ENCODE assay signal across 8 cellular contexts in the genomic region with DNA sequence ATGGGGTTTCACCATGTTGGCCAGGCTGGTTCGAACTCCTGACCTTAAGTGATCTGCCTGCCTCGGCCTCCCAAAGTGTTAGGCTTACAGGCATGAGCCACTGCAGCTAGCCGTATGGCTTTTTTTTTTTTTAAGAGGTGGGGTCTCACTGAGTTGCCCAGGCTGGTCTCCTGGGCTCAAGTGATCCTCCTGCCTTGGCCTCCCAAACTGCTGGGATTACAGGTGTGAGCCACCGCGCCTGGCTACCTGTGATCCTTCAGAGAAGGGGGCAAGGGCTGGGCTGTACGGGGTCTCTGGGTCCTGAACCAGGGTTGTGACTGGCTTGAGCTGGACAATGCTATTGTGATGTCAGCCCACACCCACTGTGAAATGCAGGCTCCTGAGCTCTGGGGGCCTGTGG. TPM values are rescaled to one million over a fixed set of nuclear protein-coding genes. Genes with fewer than 3 reads are reported as not detected.
DNase-seq lines count a peak whose midpoint lies in the region; ATAC-seq and TF ChIP-seq lines count a peak whose summit lies in the region.

A gene with protein sequence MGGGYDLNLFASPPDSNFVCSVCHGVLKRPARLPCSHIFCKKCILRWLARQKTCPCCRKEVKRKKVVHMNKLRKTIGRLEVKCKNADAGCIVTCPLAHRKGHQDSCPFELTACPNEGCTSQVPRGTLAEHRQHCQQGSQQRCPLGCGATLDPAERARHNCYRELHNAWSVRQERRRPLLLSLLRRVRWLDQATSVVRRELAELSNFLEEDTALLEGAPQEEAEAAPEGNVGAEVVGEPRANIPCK (plus strand): TSS at position 397 of the 400 bp plus-strand sequence. CDS start 26 bp downstream, outside the sequence.

- H3K4me3 ChIP-seq in AG04450 (ENCODE audit: low read depth, low read length) (peak within 1 kb of the TSS; percentile 90), colonic mucosa (peak within 1 kb of the TSS; percentile 92)
- H3K4me3 ChIP-seq in Jurkat, Clone E6-1 (ENCODE audit: low read length), result peak within 1 kb of the TSS; percentile 79

- H3K36me3 ChIP-seq in colonic mucosa, result no peaks in the 10 kb centered on the region

- no peaks in the 10 kb centered on the region for H3K9me3 Mint-ChIP-seq in naive thymus-derived CD8-positive, alpha-beta T cell

- TF ChIP-seq CTCF in AG04450 (IDR thresholded peaks at IDR 0.05; ENCODE audit: low read depth, low read length) (no peak), colonic mucosa (IDR thresholded peaks at IDR 0.05) (no peak)

- ATAC-seq in naive thymus-derived CD8-positive, alpha-beta T cell, result no peak
- ATAC-seq in HG03196 (IDR thresholded peaks at IDR 0.05; ENCODE audit: unreplicated experiment) (no peak), HG03354 (IDR thresholded peaks at IDR 0.05; ENCODE audit: poor library complexity, severe bottlenecking, unreplicated experiment) (no peak)

- H3K4me1 Mint-ChIP-seq in naive thymus-derived CD8-positive, alpha-beta T cell, result peaks cover 18 to 44% (median 40%) of the 10 kb centered on the region in 4 donors

- CTCF ChIA-PET in AG04450 (lab: Charles Lee), result no interaction called here

- H3K36me3 Mint-ChIP-seq in naive thymus-derived CD8-positive, alpha-beta T cell, result peaks cover 4 to 27% (median 10%) of the 10 kb centered on the region in 3 donors

- no peaks in the 10 kb centered on the region for H3K27me3 Mint-ChIP-seq in naive thymus-derived CD8-positive, alpha-beta T cell

- no peaks in the 10 kb centered on the region for H3K27me3 ChIP-seq in AG04450 (ENCODE audit: control insufficient read depth, insufficient read depth, low read length)
- H3K27me3 ChIP-seq in colonic mucosa, result no peaks in the 10 kb centered on the region

- H3K4me3 Mint-ChIP-seq in naive thymus-derived CD8-positive, alpha-beta T cell, result peak within 1 kb of the TSS; percentile 89 to 97 (median 94)

- DNase-seq in AG04450 (ENCODE audit: low read depth, low spot score) (no peak), colonic mucosa (no peak), NCI-H1105 treated with DMSO at 0.1 percent for 48 hours (lab: John Stamatoyannopoulos, UW) (no peak), cerebellar nuclear complex (lab: John Stamatoyannopoulos, UW) (no peak)
- no peak for DNase-seq in Jurkat, Clone E6-1 (ENCODE audit: low read depth, low spot score)
- DNase-seq in naive thymus-derived CD8-positive, alpha-beta T cell, result no peak

- peak within 1 kb of the TSS; percentile 96 to 99 (median 97) for H3K27ac Mint-ChIP-seq in naive thymus-derived CD8-positive, alpha-beta T cell

- H3K9me3 ChIP-seq in AG04450 (ENCODE audit: control insufficient read depth, insufficient read depth, low read length) (no peaks in the 10 kb centered on the region; the same call in 1 of the 2 replicates), colonic mucosa (no peaks in the 10 kb centered on the region)

- POLR2A ChIA-PET in AG04450 (lab: Yijun Ruan, JAX), result no interaction called here
- POLR2A ChIA-PET in naive thymus-derived CD8-positive, alpha-beta T cell (lab: Charles Lee), result interaction anchor here (0.6 to 7.9 kb wide), 8 partner anchors 17 to 431 kb away, joined by 3 to 89 read pairs (median 10); a partner anchor contains a TSS

- H3K9ac ChIP-seq in colonic mucosa (ENCODE audit: low read depth in 2 of 2, low read length in 2 of 2), result peak within 1 kb of the TSS; percentile 77 to 99

- intact Hi-C loops in colonic mucosa (cut with DNase I), result no loop called here

- H3K4me1 ChIP-seq in colonic mucosa, result peaks cover 4% of the 10 kb centered on the region

- H3K27ac ChIP-seq in AG04450 (ENCODE audit: low read depth, low read length) (no peak within 1 kb of the TSS), colonic mucosa (peak within 1 kb of the TSS; percentile 89)

RNA-seq across cellular contexts. Expression of the gene that starts here (rescaled TPM):
- polyA plus RNA-seq in AG04450 (2011; rRNA removed), result not detected in 2 replicates
- polyA minus RNA-seq in AG04450 (2011; rRNA and poly(A)+ RNA removed), result not detected in 2 replicates
- polyA plus RNA-seq in Jurkat, Clone E6-1 (2012; ENCODE audit: insufficient read depth, insufficient read length), result not detected
- total RNA-seq in colonic mucosa, result not detected
- total RNA-seq in naive thymus-derived CD8-positive, alpha-beta T cell, result not detected
- polyA plus RNA-seq in naive thymus-derived CD8-positive, alpha-beta T cell, result not detected
